Comparison of ENCODE assay signal across 1 cellular context in the genomic region with DNA sequence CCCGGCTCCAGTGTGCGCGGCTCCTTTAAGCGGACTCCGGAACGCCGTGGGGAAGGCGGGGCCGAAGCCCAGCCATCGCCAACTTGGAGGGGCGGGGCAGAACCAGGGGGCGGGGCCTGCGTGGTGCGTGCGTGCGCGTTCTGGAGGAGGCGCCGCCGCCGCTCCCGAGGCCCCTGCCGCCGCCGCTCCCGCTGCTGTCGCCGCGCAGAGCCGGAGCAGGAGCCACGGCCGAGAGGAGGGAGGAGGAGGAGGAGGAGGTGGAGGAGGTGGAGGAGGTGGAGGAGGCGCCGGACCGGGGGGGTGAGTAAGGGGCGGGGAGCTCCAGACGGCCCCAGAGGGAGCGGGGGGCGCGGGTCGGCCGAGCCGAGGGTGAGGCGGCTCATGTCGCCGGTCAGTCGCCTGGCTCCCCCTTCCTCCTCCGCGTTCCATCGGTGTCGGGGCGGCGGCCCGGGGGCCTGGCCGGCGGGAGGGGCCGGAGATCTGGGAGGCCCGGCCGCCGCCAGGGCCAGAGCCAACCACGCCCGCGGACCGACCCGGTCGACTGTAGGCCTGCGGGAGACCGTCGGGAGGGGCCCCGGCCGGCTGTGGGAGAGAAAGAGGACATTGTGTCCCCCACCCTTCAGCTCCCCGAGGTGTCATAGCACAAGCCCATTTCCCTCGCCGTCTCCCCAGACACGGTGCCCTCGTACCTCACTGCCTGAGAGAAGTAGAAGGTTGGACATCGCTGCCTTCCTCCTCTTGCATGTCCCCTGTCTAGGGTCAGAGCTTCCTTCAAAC.
TF ChIP-seq lines count a peak whose summit lies in the region.

TSS of gene RAP1A (plus strand) at position 155 of the 777 bp plus-strand sequence. CDS start 71,572 bp downstream, outside the sequence.

TF ChIP-seq in HepG2, 621 proteins besides CTCF, POLR2A, EP300 and RAD21 (continued from another document):
- TF ChIP-seq, protein P1, sequence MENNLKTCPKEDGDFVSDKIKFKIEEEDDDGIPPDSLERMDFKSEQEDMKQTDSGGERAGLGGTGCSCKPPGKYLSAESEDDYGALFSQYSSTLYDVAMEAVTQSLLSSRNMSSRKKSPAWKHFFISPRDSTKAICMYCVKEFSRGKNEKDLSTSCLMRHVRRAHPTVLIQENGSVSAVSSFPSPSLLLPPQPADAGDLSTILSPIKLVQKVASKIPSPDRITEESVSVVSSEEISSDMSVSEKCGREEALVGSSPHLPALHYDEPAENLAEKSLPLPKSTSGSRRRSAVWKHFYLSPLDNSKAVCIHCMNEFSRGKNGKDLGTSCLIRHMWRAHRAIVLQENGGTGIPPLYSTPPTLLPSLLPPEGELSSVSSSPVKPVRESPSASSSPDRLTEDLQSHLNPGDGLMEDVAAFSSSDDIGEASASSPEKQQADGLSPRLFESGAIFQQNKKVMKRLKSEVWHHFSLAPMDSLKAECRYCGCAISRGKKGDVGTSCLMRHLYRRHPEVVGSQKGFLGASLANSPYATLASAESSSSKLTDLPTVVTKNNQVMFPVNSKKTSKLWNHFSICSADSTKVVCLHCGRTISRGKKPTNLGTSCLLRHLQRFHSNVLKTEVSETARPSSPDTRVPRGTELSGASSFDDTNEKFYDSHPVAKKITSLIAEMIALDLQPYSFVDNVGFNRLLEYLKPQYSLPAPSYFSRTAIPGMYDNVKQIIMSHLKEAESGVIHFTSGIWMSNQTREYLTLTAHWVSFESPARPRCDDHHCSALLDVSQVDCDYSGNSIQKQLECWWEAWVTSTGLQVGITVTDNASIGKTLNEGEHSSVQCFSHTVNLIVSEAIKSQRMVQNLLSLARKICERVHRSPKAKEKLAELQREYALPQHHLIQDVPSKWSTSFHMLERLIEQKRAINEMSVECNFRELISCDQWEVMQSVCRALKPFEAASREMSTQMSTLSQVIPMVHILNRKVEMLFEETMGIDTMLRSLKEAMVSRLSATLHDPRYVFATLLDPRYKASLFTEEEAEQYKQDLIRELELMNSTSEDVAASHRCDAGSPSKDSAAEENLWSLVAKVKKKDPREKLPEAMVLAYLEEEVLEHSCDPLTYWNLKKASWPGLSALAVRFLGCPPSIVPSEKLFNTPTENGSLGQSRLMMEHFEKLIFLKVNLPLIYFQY (CRISPR knock-in tag; IDR thresholded peaks at IDR 0.05; ENCODE audit: borderline replicate concordance): peak; percentile 22; the same call in 1 of the 2 replicates
- TF ChIP-seq ZFX (CRISPR knock-in tag; IDR thresholded peaks at IDR 0.05; ENCODE audit: low read depth) (peak; percentile 49), BRCA1 (CRISPR knock-in tag; IDR thresholded peaks at IDR 0.05) (no peak), KAT7 (CRISPR knock-in tag; IDR thresholded peaks at IDR 0.05; ENCODE audit: borderline replicate concordance) (peak; percentile 50; the same call in 1 of the 2 replicates), CSRNP2 (CRISPR knock-in tag; conservative IDR thresholded peaks at IDR 0.05; ENCODE audit: low read depth) (no peak), MED8 (CRISPR knock-in tag; IDR thresholded peaks at IDR 0.05; ENCODE audit: insufficient replicate concordance) (no peak), MYC (CRISPR knock-in tag; IDR thresholded peaks at IDR 0.05; ENCODE audit: borderline replicate concordance) (no peak), ZNF619 (CRISPR knock-in tag; IDR thresholded peaks at IDR 0.05) (no peak), SMAD3 (CRISPR knock-in tag; IDR thresholded peaks at IDR 0.05) (no peak), ZNF597 (CRISPR knock-in tag; IDR thresholded peaks at IDR 0.05) (no peak), SMAD1 (CRISPR knock-in tag; IDR thresholded peaks at IDR 0.05; ENCODE audit: borderline replicate concordance, low read depth) (no peak), ZNF160 (CRISPR knock-in tag; IDR thresholded peaks at IDR 0.05) (peak; percentile 70; the same call in 1 of the 2 replicates), ZNF574 (CRISPR knock-in tag; IDR thresholded peaks at IDR 0.05) (no peak), PAF1 (CRISPR knock-in tag; IDR thresholded peaks at IDR 0.05) (no peak), PHF8 (CRISPR knock-in tag; IDR thresholded peaks at IDR 0.05) (peak; percentile 58), ZFP1 (CRISPR knock-in tag; IDR thresholded peaks at IDR 0.05) (no peak), SNRNP70 (IDR thresholded peaks at IDR 0.05; ENCODE audit: low read depth, low read length) (no peak), FOXC1 (CRISPR knock-in tag; IDR thresholded peaks at IDR 0.05; ENCODE audit: borderline replicate concordance) (peak; percentile 23; the same call in 1 of the 2 replicates), ZBTB10 (CRISPR knock-in tag; IDR thresholded peaks at IDR 0.05; ENCODE audit: borderline replicate concordance) (no peak), SIN3B (IDR thresholded peaks at IDR 0.05; ENCODE audit: low read length) (no peak), ZMYM4 (CRISPR knock-in tag; IDR thresholded peaks at IDR 0.05) (no peak; the same call in none of the 2 replicates), NFATC3 (CRISPR knock-in tag; IDR thresholded peaks at IDR 0.05) (no peak), FOXP1 (IDR thresholded peaks at IDR 0.05) (no peak), FOXP1 (CRISPR knock-in tag; IDR thresholded peaks at IDR 0.05) (no peak), ZNF724P (CRISPR knock-in tag; IDR thresholded peaks at IDR 0.05; ENCODE audit: borderline replicate concordance) (no peak), ZSCAN31 (CRISPR knock-in tag; IDR thresholded peaks at IDR 0.05; ENCODE audit: low read depth) (no peak), KDM5A (IDR thresholded peaks at IDR 0.05; ENCODE audit: borderline replicate concordance, low read length) (peak; percentile 45; the same call in 1 of the 2 replicates), HMG20A (CRISPR knock-in tag; IDR thresholded peaks at IDR 0.05; ENCODE audit: borderline replicate concordance) (no peak)
- TF ChIP-seq, protein P2, sequence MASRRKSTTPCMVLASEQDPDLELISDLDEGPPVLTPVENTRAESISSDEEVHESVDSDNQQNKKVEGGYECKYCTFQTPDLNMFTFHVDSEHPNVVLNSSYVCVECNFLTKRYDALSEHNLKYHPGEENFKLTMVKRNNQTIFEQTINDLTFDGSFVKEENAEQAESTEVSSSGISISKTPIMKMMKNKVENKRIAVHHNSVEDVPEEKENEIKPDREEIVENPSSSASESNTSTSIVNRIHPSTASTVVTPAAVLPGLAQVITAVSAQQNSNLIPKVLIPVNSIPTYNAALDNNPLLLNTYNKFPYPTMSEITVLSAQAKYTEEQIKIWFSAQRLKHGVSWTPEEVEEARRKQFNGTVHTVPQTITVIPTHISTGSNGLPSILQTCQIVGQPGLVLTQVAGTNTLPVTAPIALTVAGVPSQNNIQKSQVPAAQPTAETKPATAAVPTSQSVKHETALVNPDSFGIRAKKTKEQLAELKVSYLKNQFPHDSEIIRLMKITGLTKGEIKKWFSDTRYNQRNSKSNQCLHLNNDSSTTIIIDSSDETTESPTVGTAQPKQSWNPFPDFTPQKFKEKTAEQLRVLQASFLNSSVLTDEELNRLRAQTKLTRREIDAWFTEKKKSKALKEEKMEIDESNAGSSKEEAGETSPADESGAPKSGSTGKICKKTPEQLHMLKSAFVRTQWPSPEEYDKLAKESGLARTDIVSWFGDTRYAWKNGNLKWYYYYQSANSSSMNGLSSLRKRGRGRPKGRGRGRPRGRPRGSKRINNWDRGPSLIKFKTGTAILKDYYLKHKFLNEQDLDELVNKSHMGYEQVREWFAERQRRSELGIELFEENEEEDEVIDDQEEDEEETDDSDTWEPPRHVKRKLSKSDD (CRISPR knock-in tag; IDR thresholded peaks at IDR 0.05; ENCODE audit: low read depth): no peak
- TF ChIP-seq, protein P3, sequence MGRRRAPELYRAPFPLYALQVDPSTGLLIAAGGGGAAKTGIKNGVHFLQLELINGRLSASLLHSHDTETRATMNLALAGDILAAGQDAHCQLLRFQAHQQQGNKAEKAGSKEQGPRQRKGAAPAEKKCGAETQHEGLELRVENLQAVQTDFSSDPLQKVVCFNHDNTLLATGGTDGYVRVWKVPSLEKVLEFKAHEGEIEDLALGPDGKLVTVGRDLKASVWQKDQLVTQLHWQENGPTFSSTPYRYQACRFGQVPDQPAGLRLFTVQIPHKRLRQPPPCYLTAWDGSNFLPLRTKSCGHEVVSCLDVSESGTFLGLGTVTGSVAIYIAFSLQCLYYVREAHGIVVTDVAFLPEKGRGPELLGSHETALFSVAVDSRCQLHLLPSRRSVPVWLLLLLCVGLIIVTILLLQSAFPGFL (CRISPR knock-in tag; IDR thresholded peaks at IDR 0.05): no peak
